29 cellular contexts compared by ENCODE assay signal in genomic region chr19:57111329-57111644, GRCh38. TPM values are rescaled to one million over a fixed set of nuclear protein-coding genes. Genes with fewer than 3 reads are reported as not detected.
"Had no signal": no experiment of that assay in that cellular context is flagged by ENCODE, and none has a peak within 500 bp of the region (broad histone marks: within the 10 kb centered on the region; RNA-seq: fewer than 3 reads in every experiment).

No MANE protein-coding gene starts in this region.

- H3K4me1 ChIP-seq: body of pancreas, foreskin keratinocyte, gastrocnemius medialis had no signal

- H3K4me3 ChIP-seq: body of pancreas, esophagus muscularis mucosa, heart left ventricle had no signal

- H3K27me3 ChIP-seq: body of pancreas, foreskin keratinocyte had no signal

- DNase-seq: activated CD4-positive, alpha-beta memory T cell treated with anti-CD3 and anti-CD28 coated beads, Interleukin-2, amount 10 ng/mL, durations not matched to agents 7 days and 5 days; activated CD4-positive, alpha-beta T cell treated with anti-CD3 and anti-CD28 coated beads for 1 hour; activated CD4-positive, alpha-beta T cell treated with anti-CD3 and anti-CD28 coated beads for 4 hours; activated CD4-positive, alpha-beta T cell treated with anti-CD3 and anti-CD28 coated beads, Interleukin-2, amount 10 ng/mL, durations not matched to agents 7 days and 5 days; activated CD4-positive, alpha-beta T cell treated with anti-CD3 and anti-CD28 coated beads, Interleukin-2, amount 50 U/mL, for 4 hours; activated CD8-positive, alpha-beta memory T cell treated with anti-CD3 and anti-CD28 coated beads, Interleukin-2, amount 50 U/mL, for 48 hours; activated gamma-delta T cell; activated naive CD4-positive, alpha-beta T cell; activated naive CD4-positive, alpha-beta T cell treated with anti-CD3 and anti-CD28 coated beads, Interleukin-2, amount 50 U/mL, for 16 hours; activated T-cell treated with anti-CD3 and anti-CD28 coated beads for 4 hours; activated T-cell treated with anti-CD3 and anti-CD28 coated beads, Interleukin-2, amount 50 U/mL, for 24 hours; activated T-cell treated with anti-CD3 and anti-CD28 coated beads, Interleukin-2, amount 50 U/mL, for 72 hours; amygdala; aorta; body of pancreas; caudate nucleus; cortex of kidney; dermis blood vessel endothelial cell; effector CD4-positive, alpha-beta T cell; effector memory CD8-positive, alpha-beta T cell; gastrocnemius medialis; glutamatergic neuron; heart left ventricle had no signal

- H3K27ac ChIP-seq: body of pancreas, esophagus muscularis mucosa, foreskin keratinocyte, gastrocnemius medialis, heart left ventricle, VCaP had no signal

- H3K36me3 ChIP-seq: esophagus muscularis mucosa, gastrocnemius medialis, heart left ventricle had no signal

RNA-seq across cellular contexts. Expression of gene USP29, which starts 8.5 kb away (rescaled TPM):
- total RNA-seq: activated CD4-positive, alpha-beta memory T cell treated with anti-CD3 and anti-CD28 coated beads, Interleukin-2, amount 10 ng/mL, durations not matched to agents 7 days and 5 days; activated CD4-positive, alpha-beta T cell treated with anti-CD3 and anti-CD28 coated beads, Interleukin-2, amount 10 ng/mL, durations not matched to agents 7 days and 5 days; activated T-cell treated with anti-CD3 and anti-CD28 coated beads, Interleukin-2, amount 50 U/mL, for 72 hours; aorta; body of pancreas; chondrocyte; dermis blood vessel endothelial cell; esophagus muscularis mucosa; foreskin keratinocyte; gastrocnemius medialis; heart left ventricle; WTC11 had no signal
- polyA plus RNA-seq: adipose tissue, aorta, foreskin keratinocyte, heart left ventricle had no signal

RNA-seq across cellular contexts. Expression of gene ZIM3, which starts 33.7 kb away (rescaled TPM):
- total RNA-seq: activated CD4-positive, alpha-beta memory T cell treated with anti-CD3 and anti-CD28 coated beads, Interleukin-2, amount 10 ng/mL, durations not matched to agents 7 days and 5 days; activated CD4-positive, alpha-beta T cell treated with anti-CD3 and anti-CD28 coated beads, Interleukin-2, amount 10 ng/mL, durations not matched to agents 7 days and 5 days; activated T-cell treated with anti-CD3 and anti-CD28 coated beads, Interleukin-2, amount 50 U/mL, for 72 hours; aorta; body of pancreas; chondrocyte; dermis blood vessel endothelial cell; esophagus muscularis mucosa; foreskin keratinocyte; gastrocnemius medialis; heart left ventricle; WTC11 had no signal
- polyA plus RNA-seq: adipose tissue, aorta, foreskin keratinocyte, heart left ventricle had no signal

RNA-seq across cellular contexts. Expression of gene DUXA, which starts 56.0 kb away (rescaled TPM):
- total RNA-seq: activated CD4-positive, alpha-beta memory T cell treated with anti-CD3 and anti-CD28 coated beads, Interleukin-2, amount 10 ng/mL, durations not matched to agents 7 days and 5 days; activated CD4-positive, alpha-beta T cell treated with anti-CD3 and anti-CD28 coated beads, Interleukin-2, amount 10 ng/mL, durations not matched to agents 7 days and 5 days; activated T-cell treated with anti-CD3 and anti-CD28 coated beads, Interleukin-2, amount 50 U/mL, for 72 hours; body of pancreas; chondrocyte; dermis blood vessel endothelial cell; esophagus muscularis mucosa; foreskin keratinocyte; gastrocnemius medialis; heart left ventricle; WTC11 had no signal
- polyA plus RNA-seq: adipose tissue, aorta, foreskin keratinocyte, heart left ventricle had no signal
